Comparison of ENCODE assay signal across 22 cellular contexts in genomic region chr2:200193791-200194190, GRCh38.
A peak's percentile ranks its signal among the peaks of the same experiment; 100 is the strongest.
DNase-seq lines count a peak whose midpoint lies in the region; ATAC-seq and TF ChIP-seq lines count a peak whose summit lies in the region.
"Had no signal": no experiment of that assay in that cellular context is flagged by ENCODE, and none has a peak within 500 bp of the region (broad histone marks: within the 10 kb centered on the region; RNA-seq: fewer than 3 reads in every experiment).

No MANE protein-coding gene starts in this region.

- no peaks in the 10 kb centered on the region for H3K79me2 ChIP-seq in OCI-LY3 (ENCODE audit: low read length)

- intact Hi-C loops in lower lobe of right lung (cut with DNase I), result no loop called here

- H3K36me3 ChIP-seq in OCI-LY3 (replicated peaks; ENCODE audit: low read depth, low read length) (no peaks in the 10 kb centered on the region), lower lobe of right lung (no peaks in the 10 kb centered on the region), upper lobe of left lung (no peaks in the 10 kb centered on the region)
- H3K36me3 ChIP-seq: gastrocnemius medialis had no signal

- H3K27ac ChIP-seq in OCI-LY3 (ENCODE audit: low read length) (no peak overlapping the region), lower lobe of right lung (no peak overlapping the region), upper lobe of left lung (no peak overlapping the region)
- H3K27ac ChIP-seq: gastrocnemius medialis, VCaP had no signal

- no peak for TF ChIP-seq EP300 in upper lobe of left lung (IDR thresholded peaks at IDR 0.05)

- no peak overlapping the region for H2AFZ ChIP-seq in OCI-LY3 (ENCODE audit: low read depth, low read length)

- H3K4me3 ChIP-seq in OCI-LY3 (ENCODE audit: low read length), result 0 out of 2 replicates have a peak overlapping the region, but pooled peaks have one; percentile 4
- H3K4me3 ChIP-seq in lower lobe of right lung, result no peak overlapping the region
- H3K4me3 ChIP-seq in upper lobe of left lung, result no peak overlapping the region
- H3K4me3 ChIP-seq: gastrocnemius medialis had no signal

- H3K4me1 ChIP-seq in OCI-LY3 (ENCODE audit: low read length) (peaks cover 14% of the 10 kb centered on the region), lower lobe of right lung (no peaks in the 10 kb centered on the region), upper lobe of left lung (no peaks in the 10 kb centered on the region)
- H3K4me1 ChIP-seq: gastrocnemius medialis had no signal

- no peak overlapping the region for H3K9ac ChIP-seq in OCI-LY3 (ENCODE audit: low read length)
- H3K9ac ChIP-seq: SK-N-SH had no signal

- H4K20me1 ChIP-seq in OCI-LY3 (ENCODE audit: insufficient read depth, low read length), result no peaks in the 10 kb centered on the region

- H3K9me3 ChIP-seq in OCI-LY3 (ENCODE audit: insufficient read depth, low read length) (no peaks in the 10 kb centered on the region), lower lobe of right lung (no peaks in the 10 kb centered on the region), upper lobe of left lung (no peaks in the 10 kb centered on the region)
- H3K9me3 ChIP-seq: gastrocnemius medialis, SK-N-SH had no signal

- H3K4me2 ChIP-seq in OCI-LY3 (ENCODE audit: low read length), result peak overlapping the region; percentile 25
- H3K4me2 ChIP-seq: SK-N-SH had no signal

- no peak for TF ChIP-seq CTCF in OCI-LY3 (IDR thresholded peaks at IDR 0.05; ENCODE audit: low read depth, low read length)
- no peak for TF ChIP-seq CTCF in lower lobe of right lung (IDR thresholded peaks at IDR 0.05)
- TF ChIP-seq CTCF in upper lobe of left lung (IDR thresholded peaks at IDR 0.05), result no peak

- no peak for TF ChIP-seq POLR2A in upper lobe of left lung (IDR thresholded peaks at IDR 0.05)

- 87 to 89% methylated on average over 5 of the region's 5 CpGs for WGBS in upper lobe of left lung, 2 donors

- no peak for DNase-seq in SKM-1 (lab: John Stamatoyannopoulos, UW; ENCODE audit: unreplicated experiment)
- DNase-seq in lower lobe of right lung, result no peak
- no peak for DNase-seq in upper lobe of left lung
- DNase-seq: cortex of kidney; DMS79; gastrocnemius medialis; hippocampal formation; immature natural killer cell; Kasumi-1; mesendoderm; NCI-H2029; NCI-H748 treated with DMSO at 0.1 percent for 48 hours; nucleus accumbens; small intestine; stimulated activated CD4-positive, alpha-beta T cell treated with anti-CD3 and anti-CD28 coated beads, Interleukin-1b, Interleukin-23, amount 100 ng/mL, for 48 hours had no signal

- ATAC-seq in GM18499 (IDR thresholded peaks at IDR 0.05; ENCODE audit: insufficient read depth, unreplicated experiment), result peak; percentile 55
- ATAC-seq in GM19035 (IDR thresholded peaks at IDR 0.05; ENCODE audit: unreplicated experiment), result peak; percentile 59
- peak; percentile 60 for ATAC-seq in HG03060 (IDR thresholded peaks at IDR 0.05; ENCODE audit: low read depth, unreplicated experiment)
- ATAC-seq in esophagus mucosa, result no peak
- ATAC-seq in lower lobe of right lung, result no peak
- no peak for ATAC-seq in upper lobe of left lung (ENCODE audit: low FRiP score in 2 of 2)
- ATAC-seq: gastrocnemius medialis had no signal

- peaks cover 10% of the 10 kb centered on the region; the same call in 1 of the 2 replicates for H3K27me3 ChIP-seq in OCI-LY3 (ENCODE audit: low read depth, low read length)
- H3K27me3 ChIP-seq in lower lobe of right lung (ENCODE audit: low read depth), result no peaks in the 10 kb centered on the region
- no peaks in the 10 kb centered on the region for H3K27me3 ChIP-seq in upper lobe of left lung
- H3K27me3 ChIP-seq: gastrocnemius medialis had no signal

Comparison
In these comparisons a context has a peak if more than half of its experiments do, and no peak if none do; other contexts are left out.
1. ATAC-seq: peak in GM18499 (single experiment), GM19035 (single experiment) and HG03060 (single experiment); none in esophagus mucosa (single experiment), lower lobe of right lung (0 of 2) and upper lobe of left lung (0 of 2).